1 cellular context compared by ENCODE assay signal in genomic region chr7:128093606-128094005, GRCh38.
TF ChIP-seq lines count a peak whose summit lies in the region.

No MANE protein-coding gene starts in this region.

TF ChIP-seq in GM23338, 12 proteins besides CTCF, POLR2A, EP300 and RAD21 (continued from another document):
- TF ChIP-seq REST (IDR thresholded peaks at IDR 0.05; ENCODE audit: unreplicated experiment) (no peak), EZH2phosphoT487 (IDR thresholded peaks at IDR 0.05; ENCODE audit: unreplicated experiment) (no peak), NANOG (IDR thresholded peaks at IDR 0.05; ENCODE audit: borderline replicate concordance) (no peak), ZNF331 (CRISPR knock-in tag; IDR thresholded peaks at IDR 0.05; ENCODE audit: low read depth) (no peak), POLR2AphosphoS5 (IDR thresholded peaks at IDR 0.05; ENCODE audit: low read depth) (no peak), EZH2 (IDR thresholded peaks at IDR 0.05; ENCODE audit: low read depth, unreplicated experiment) (no peak), ETS1 (IDR thresholded peaks at IDR 0.05) (no peak), STAT1 (IDR thresholded peaks at IDR 0.05; ENCODE audit: unreplicated experiment) (no peak)
